ENCODE assay signal across 8 cellular contexts in genomic region chr14:77053046-77053841, GRCh38. TPM values are rescaled to one million over a fixed set of nuclear protein-coding genes. Genes with fewer than 3 reads are reported as not detected.
DNase-seq lines count a peak whose midpoint lies in the region; ATAC-seq and TF ChIP-seq lines count a peak whose summit lies in the region.

No MANE protein-coding gene starts in this region.

- peaks cover 23% of the 10 kb centered on the region for H3K4me1 ChIP-seq in vagina

- no peak overlapping the region for H3K27ac Mint-ChIP-seq in progenitor cell of endocrine pancreas

- DNase-seq in COR-L47 (lab: John Stamatoyannopoulos, UW), result peak; percentile 64
- DNase-seq in RPMI7951 (ENCODE audit: low read depth), result peak; percentile 59
- DNase-seq in activated gamma-delta T cell (lab: John Stamatoyannopoulos, UW), result peak; percentile 58
- DNase-seq in globus pallidus (ENCODE audit: low spot score), result peak; percentile 49
- peak; percentile 85 for DNase-seq in progenitor cell of endocrine pancreas (ENCODE audit: low spot score, unreplicated experiment)
- DNase-seq in vagina (ENCODE audit: extremely low spot score in 2 of 2), result no peak

- H3K36me3 Mint-ChIP-seq in progenitor cell of endocrine pancreas (ENCODE audit: insufficient read depth), result no peaks in the 10 kb centered on the region

- H3K27me3 Mint-ChIP-seq in progenitor cell of endocrine pancreas, result no peaks in the 10 kb centered on the region

- intact Hi-C loops in vagina (cut with DNase I), result loop anchor here (5.0 kb wide), 1 partner anchor 141 kb away; no protein-coding TSS in a partner anchor

- H3K36me3 ChIP-seq in vagina, result no peaks in the 10 kb centered on the region

- no peak overlapping the region for H3K4me3 Mint-ChIP-seq in progenitor cell of endocrine pancreas (ENCODE audit: low read depth)

- no peaks in the 10 kb centered on the region for H3K9me3 Mint-ChIP-seq in progenitor cell of endocrine pancreas (ENCODE audit: low read depth)

- H3K27ac ChIP-seq in vagina, result peak overlapping the region; percentile 65

- TF ChIP-seq CTCF in progenitor cell of endocrine pancreas (IDR thresholded peaks at IDR 0.05; ENCODE audit: unreplicated experiment) (peak; percentile 97), vagina (IDR thresholded peaks at IDR 0.05) (peak; percentile 88 to 99 (median 94))

- no peaks in the 10 kb centered on the region for H3K27me3 ChIP-seq in vagina

- no peaks in the 10 kb centered on the region for H3K9me3 ChIP-seq in vagina

- no peaks in the 10 kb centered on the region for H3K4me1 Mint-ChIP-seq in progenitor cell of endocrine pancreas (ENCODE audit: low read depth)

- no peak for TF ChIP-seq POLR2A in vagina (IDR thresholded peaks at IDR 0.05)

- peak; percentile 72 for ATAC-seq in HG02678 (IDR thresholded peaks at IDR 0.05; ENCODE audit: unreplicated experiment)
- no peak for ATAC-seq in HG02973 (IDR thresholded peaks at IDR 0.05; ENCODE audit: unreplicated experiment)

- no peak overlapping the region for H3K4me3 ChIP-seq in vagina

RNA-seq across cellular contexts. Expression of gene IRF2BPL, which starts 24.7 kb away (rescaled TPM):
- total RNA-seq in RPMI7951 (2014; rRNA removed; shearing (Covaris generic)), result 16.6 and 23.2 TPM in 2 replicates
- total RNA-seq in progenitor cell of endocrine pancreas (51.1 and 56.2 TPM in 2 replicates), vagina (51.1 TPM)

RNA-seq across cellular contexts. Expression of gene CIPC, which starts 44.8 kb away (rescaled TPM):
- total RNA-seq in RPMI7951 (2014; rRNA removed; shearing (Covaris generic)), result 11.1 and 12.0 TPM in 2 replicates
- total RNA-seq in progenitor cell of endocrine pancreas, result 25.2 and 25.6 TPM in 2 replicates
- 43.2 TPM for total RNA-seq in vagina

Comparison
In these comparisons a context has a peak if more than half of its experiments do, and no peak if none do; other contexts are left out.
1. DNase-seq: peak in COR-L47 (single experiment), RPMI7951 (single experiment), activated gamma-delta T cell (single experiment), globus pallidus (single experiment) and progenitor cell of endocrine pancreas (single experiment); none in vagina (0 of 2).